ENCODE assay signal across 28 cellular contexts in the genomic region with DNA sequence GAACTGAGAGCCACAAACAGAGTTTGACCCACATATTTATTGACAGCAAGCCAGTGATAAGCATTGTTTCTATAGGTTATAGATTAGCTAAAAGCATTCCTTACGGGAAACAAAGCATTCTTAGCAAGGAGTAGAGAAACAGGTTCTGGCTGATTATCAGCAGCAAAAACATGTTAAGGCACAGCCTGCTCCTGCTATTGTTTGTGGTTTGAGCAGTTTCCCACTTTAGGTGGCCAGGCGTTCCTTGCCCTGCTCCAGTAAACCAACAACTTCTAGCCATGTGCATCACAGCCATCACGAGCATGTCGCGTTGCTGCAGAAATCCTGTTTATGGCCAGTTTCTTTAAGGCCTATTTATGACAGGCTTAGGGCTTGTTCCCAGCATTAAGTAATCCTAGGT. TPM values are rescaled to one million over a fixed set of nuclear protein-coding genes. Genes with fewer than 3 reads are reported as not detected.
DNase-seq lines count a peak whose midpoint lies in the region; ATAC-seq and TF ChIP-seq lines count a peak whose summit lies in the region.
"Had no signal": no experiment of that assay in that cellular context is flagged by ENCODE, and none has a peak within 500 bp of the region (broad histone marks: within the 10 kb centered on the region; RNA-seq: fewer than 3 reads in every experiment).

No MANE protein-coding gene starts in this region.

- peaks cover 43% of the 10 kb centered on the region for H3K9me3 Mint-ChIP-seq in mesothelial cell of epicardium

- H3K27ac Mint-ChIP-seq in mesothelial cell of epicardium, result peak overlapping the region; percentile 74
- H3K27ac Mint-ChIP-seq: brain, memory B cell had no signal

- peaks cover 8% of the 10 kb centered on the region for H3K4me1 Mint-ChIP-seq in mesothelial cell of epicardium
- H3K4me1 Mint-ChIP-seq: brain, memory B cell had no signal

- no peak overlapping the region for H3K9ac ChIP-seq in smooth muscle cell (ENCODE audit: low read depth)
- H3K9ac ChIP-seq: BLaER1 treated with 17β-estradiol and CSF1 and Interleukin-3, amounts not matched to agents 10 nM and 100 nM; KMS-11 had no signal

- peaks cover 2% of the 10 kb centered on the region for H3K36me3 Mint-ChIP-seq in mesothelial cell of epicardium
- H3K36me3 Mint-ChIP-seq: brain had no signal

- 46 to 59% methylated on average over 5 of the region's 5 CpGs for WGBS in esophagus, 2 donors
- WGBS in smooth muscle cell (ENCODE audit: low lambda C conversion rate), result 54% methylated on average over 5 of the region's 5 CpGs

- H3K9me3 ChIP-seq in RWPE2 (ENCODE audit: severe bottlenecking), result no peaks in the 10 kb centered on the region
- peaks cover 0 to 3% of the 10 kb centered on the region in 2 donors for H3K9me3 ChIP-seq in esophagus (ENCODE audit: control insufficient read depth in 2 of 2, insufficient read depth in 1 of 2, low read depth in 1 of 2, low read length in 1 of 2)
- peaks cover 4% of the 10 kb centered on the region for H3K9me3 ChIP-seq in smooth muscle cell (replicated peaks; ENCODE audit: low read depth)

- no peaks in the 10 kb centered on the region for H3K27me3 Mint-ChIP-seq in mesothelial cell of epicardium (ENCODE audit: low read depth)

- H3K27ac ChIP-seq in RWPE2 (ENCODE audit: poor library complexity, severe bottlenecking) (no peak overlapping the region), esophagus (ENCODE audit: low read depth in 2 of 2, low read length in 1 of 2) (peak overlapping the region; percentile 87 to 91), smooth muscle cell (ENCODE audit: low read depth) (peak overlapping the region; percentile 65)
- H3K27ac ChIP-seq: BLaER1 treated with 17β-estradiol and CSF1 and Interleukin-3, amounts not matched to agents 10 nM and 100 nM; heart right ventricle; KMS-11; spleen had no signal

- H3K27me3 ChIP-seq in RWPE2 (ENCODE audit: insufficient read depth, poor library complexity, severe bottlenecking) (no peaks in the 10 kb centered on the region), esophagus (ENCODE audit: control insufficient read depth in 1 of 2, insufficient read depth in 2 of 2, low read length in 2 of 2) (no peaks in the 10 kb centered on the region), smooth muscle cell (ENCODE audit: low read depth) (no peaks in the 10 kb centered on the region)
- H3K27me3 ChIP-seq: BLaER1 treated with 17β-estradiol and CSF1 and Interleukin-3, amounts not matched to agents 10 nM and 100 nM had no signal

- H4K20me1 ChIP-seq in smooth muscle cell (ENCODE audit: low read depth), result no peaks in the 10 kb centered on the region
- H4K20me1 ChIP-seq: BLaER1 treated with 17β-estradiol and CSF1 and Interleukin-3, amounts not matched to agents 10 nM and 100 nM had no signal

- TF ChIP-seq CTCF in RWPE2 (IDR thresholded peaks at IDR 0.05; ENCODE audit: poor library complexity, severe bottlenecking) (no peak), mesothelial cell of epicardium (IDR thresholded peaks at IDR 0.05; ENCODE audit: unreplicated experiment) (no peak), smooth muscle cell (IDR thresholded peaks at IDR 0.05; ENCODE audit: borderline replicate concordance, insufficient read depth, poor library complexity, severe bottlenecking) (no peak)

- no peak overlapping the region for H2AFZ ChIP-seq in smooth muscle cell (ENCODE audit: low read depth)

- H3K4me1 ChIP-seq in RWPE2 (ENCODE audit: insufficient read depth, poor library complexity, severe bottlenecking) (peaks cover 12% of the 10 kb centered on the region), esophagus (ENCODE audit: control insufficient read depth in 2 of 2, insufficient read depth in 2 of 2, low read length in 1 of 2) (no peaks in the 10 kb centered on the region), smooth muscle cell (ENCODE audit: low read depth) (no peaks in the 10 kb centered on the region)
- H3K4me1 ChIP-seq: heart right ventricle, spleen had no signal

- peak overlapping the region; percentile 39 for H3K4me2 ChIP-seq in smooth muscle cell
- H3K4me2 ChIP-seq: BLaER1 treated with 17β-estradiol and CSF1 and Interleukin-3, amounts not matched to agents 10 nM and 100 nM; KMS-11 had no signal

- DNase-seq in RWPE2 (ENCODE audit: low spot score) (no peak), mesothelial cell of epicardium (ENCODE audit: low spot score in 2 of 2, unreplicated experiment in 2 of 2) (no peak), smooth muscle cell (lab: John Stamatoyannopoulos, UW; ENCODE audit: unreplicated experiment) (no peak), NCI-H1694 treated with DMSO at 0.1 percent for 48 hours (lab: John Stamatoyannopoulos, UW) (no peak), amygdala (lab: John Stamatoyannopoulos, UW) (no peak)
- DNase-seq: activated CD4-positive, alpha-beta T cell treated with anti-CD3 and anti-CD28 coated beads for 4 hours; activated CD8-positive, alpha-beta memory T cell treated with anti-CD3 and anti-CD28 coated beads for 24 hours; activated gamma-delta T cell treated with Interleukin-2 at 50 U/mL for 16 hours; activated T-cell treated with anti-CD3 and anti-CD28 coated beads, Interleukin-2, amount 50 U/mL, for 1 hour; COR-L47; DND-41; foreskin fibroblast; heart right ventricle; left cardiac atrium; naive thymus-derived CD8-positive, alpha-beta T cell; NCI-H1436; occipital lobe; Right ventricle myocardium superior; spleen; stimulated activated CD4-positive, alpha-beta T cell treated with anti-CD3 and anti-CD28 coated beads, Interleukin-2, amount 100 ng/mL, for 48 hours; T-helper 2 cell had no signal

- ATAC-seq in RWPE2 (ENCODE audit: low read depth) (peak; percentile 74), GM18519 (IDR thresholded peaks at IDR 0.05; ENCODE audit: low FRiP score, unreplicated experiment) (no peak), HG02763 (IDR thresholded peaks at IDR 0.05; ENCODE audit: unreplicated experiment) (no peak)
- ATAC-seq: heart right ventricle; left cardiac atrium; naive thymus-derived CD8-positive, alpha-beta T cell had no signal

- H3K36me3 ChIP-seq in RWPE2 (ENCODE audit: low read depth) (no peaks in the 10 kb centered on the region), esophagus (ENCODE audit: control insufficient read depth in 2 of 2, insufficient read depth in 2 of 2, low read length in 1 of 2) (no peaks in the 10 kb centered on the region), smooth muscle cell (ENCODE audit: low read depth) (no peaks in the 10 kb centered on the region)
- H3K36me3 ChIP-seq: heart right ventricle, spleen had no signal

- no peaks in the 10 kb centered on the region for H3K79me2 ChIP-seq in smooth muscle cell (ENCODE audit: low read depth)

- no peaks in the 10 kb centered on the region for H3F3A ChIP-seq in smooth muscle cell (ENCODE audit: low read depth)

- no peak overlapping the region for H3K4me3 Mint-ChIP-seq in mesothelial cell of epicardium
- H3K4me3 Mint-ChIP-seq: brain; memory B cell; naive thymus-derived CD8-positive, alpha-beta T cell had no signal

- no peak overlapping the region for H3K4me3 ChIP-seq in RWPE2 (ENCODE audit: severe bottlenecking)
- H3K4me3 ChIP-seq in esophagus (ENCODE audit: low read depth in 1 of 2, low read length in 2 of 2), result no peak overlapping the region
- H3K4me3 ChIP-seq in smooth muscle cell, result peak overlapping the region; percentile 4
- H3K4me3 ChIP-seq: BLaER1 treated with 17β-estradiol and CSF1 and Interleukin-3, amounts not matched to agents 10 nM and 100 nM; heart right ventricle; spleen had no signal

RNA-seq across cellular contexts. Expression of gene C2CD4B, which starts 44.7 kb away (rescaled TPM):
- polyA plus RNA-seq in esophagus (under 1 TPM; 0.29 TPM), smooth muscle cell (0.71 and 0.98 TPM in 2 replicates)
- total RNA-seq in mesothelial cell of epicardium (not detected in 3 replicates), smooth muscle cell (0.72 and 0.81 TPM in 2 replicates)
- total RNA-seq: naive thymus-derived CD8-positive, alpha-beta T cell had no signal
- polyA plus RNA-seq: naive thymus-derived CD8-positive, alpha-beta T cell had no signal
